Comparison of ENCODE assay signal across 8 cellular contexts in genomic region chr10:73781879-73782748, GRCh38. TPM values are rescaled to one million over a fixed set of nuclear protein-coding genes. Genes with fewer than 3 reads are reported as not detected.
DNase-seq lines count a peak whose midpoint lies in the region; ATAC-seq lines count a peak whose summit lies in the region.

Gene CHCHD1, plus strand, starts transcription at chr10:73782048. Its CDS starts 28 bp downstream, at chr10:73782076.

- CTCF ChIA-PET in activated CD4-positive, alpha-beta T cell treated with anti-CD3 and anti-CD28 coated beads, Interleukin-2, amount 10 ng/mL, durations not matched to agents 7 days and 5 days (lab: Charles Lee) = interaction anchor here (0.6 to 11.8 kb wide), 7 partner anchors 11 to 211 kb away, joined by 3 to 103 read pairs (median 4); partner anchors contain the start of gene SEC24C

- no peaks in the 10 kb centered on the region for H3K27me3 Mint-ChIP-seq in activated CD4-positive, alpha-beta T cell treated with anti-CD3 and anti-CD28 coated beads, Interleukin-2, amount 10 ng/mL, durations not matched to agents 7 days and 5 days

- peak; percentile 41 for ATAC-seq in GM18873 (IDR thresholded peaks at IDR 0.05; ENCODE audit: low FRiP score, unreplicated experiment)
- ATAC-seq in HG03342 (IDR thresholded peaks at IDR 0.05; ENCODE audit: unreplicated experiment) = peak; percentile 55
- ATAC-seq in left lobe of liver = peak; percentile 76

- H3K36me3 Mint-ChIP-seq in activated CD4-positive, alpha-beta T cell treated with anti-CD3 and anti-CD28 coated beads, Interleukin-2, amount 10 ng/mL, durations not matched to agents 7 days and 5 days (ENCODE audit: low read depth) = peaks cover 24% of the 10 kb centered on the region

- POLR2A ChIA-PET in activated CD4-positive, alpha-beta T cell treated with anti-CD3 and anti-CD28 coated beads, Interleukin-2, amount 10 ng/mL, durations not matched to agents 7 days and 5 days (lab: Charles Lee) = interaction anchor here (1.0 to 2.1 kb wide), 3 partner anchors 9 to 23 kb away, joined by 3 to 9 read pairs (median 3); a partner anchor contains a TSS

- DNase-seq in ACHN (peak; percentile 91), NCI-H526 (lab: John Stamatoyannopoulos, UW) (peak; percentile 28 to 87), cortex of kidney (lab: John Stamatoyannopoulos, UW) (peak; percentile 35), left lobe of liver (ENCODE audit: low spot score) (peak; percentile 96)
- DNase-seq in activated CD4-positive, alpha-beta T cell treated with anti-CD3 and anti-CD28 coated beads, Interleukin-2, amount 10 ng/mL, durations not matched to agents 7 days and 5 days = peak; percentile 95
- DNase-seq in stimulated activated CD4-positive, alpha-beta T cell treated with anti-CD3 and anti-CD28 coated beads, Interleukin-2, amount 100 ng/mL, for 24 hours = peak; percentile 94

- H3K4me1 Mint-ChIP-seq in activated CD4-positive, alpha-beta T cell treated with anti-CD3 and anti-CD28 coated beads, Interleukin-2, amount 10 ng/mL, durations not matched to agents 7 days and 5 days = peaks cover 62% of the 10 kb centered on the region

- H3K27ac Mint-ChIP-seq in activated CD4-positive, alpha-beta T cell treated with anti-CD3 and anti-CD28 coated beads, Interleukin-2, amount 10 ng/mL, durations not matched to agents 7 days and 5 days = peak within 1 kb of the TSS; percentile 98

- H3K4me3 Mint-ChIP-seq in activated CD4-positive, alpha-beta T cell treated with anti-CD3 and anti-CD28 coated beads, Interleukin-2, amount 10 ng/mL, durations not matched to agents 7 days and 5 days = peak within 1 kb of the TSS; percentile 99

- H3K9me3 Mint-ChIP-seq in activated CD4-positive, alpha-beta T cell treated with anti-CD3 and anti-CD28 coated beads, Interleukin-2, amount 10 ng/mL, durations not matched to agents 7 days and 5 days = no peaks in the 10 kb centered on the region

- in situ Hi-C loops in ACHN (cut with HindIII; ENCODE audit: low pct_ligation_motif_present, low pct_unique_long_range_greater_than_20kb, low sequenced_read_pairs) = no loop called here

RNA-seq across cellular contexts. Expression of gene CHCHD1, which starts in this region (rescaled TPM):
- total RNA-seq in activated CD4-positive, alpha-beta T cell treated with anti-CD3 and anti-CD28 coated beads, Interleukin-2, amount 10 ng/mL, durations not matched to agents 7 days and 5 days = 10 to 100 TPM; 22.3 to 27.4 TPM
- total RNA-seq in left lobe of liver = 14.1 TPM

Comparison
In these comparisons a context has a peak if more than half of its experiments do, and no peak if none do; other contexts are left out.
1. Peak in every context shown above with its lines: DNase-seq and ATAC-seq.
2. DNase-seq: peak in every context shown above with its lines; median percentile 96 in left lobe of liver; 95 in activated CD4-positive, alpha-beta T cell treated with anti-CD3 and anti-CD28 coated beads, Interleukin-2, amount 10 ng/mL, durations not matched to agents 7 days and 5 days; 94 in stimulated activated CD4-positive, alpha-beta T cell treated with anti-CD3 and anti-CD28 coated beads, Interleukin-2, amount 100 ng/mL, for 24 hours; 91 in ACHN; 58 in NCI-H526; 35 in cortex of kidney.